ENCODE assay signal across 9 cellular contexts in genomic region chr1:237864338-237865244, GRCh38. TPM values are rescaled to one million over a fixed set of nuclear protein-coding genes. Genes with fewer than 3 reads are reported as not detected.
DNase-seq lines count a peak whose midpoint lies in the region; ATAC-seq and TF ChIP-seq lines count a peak whose summit lies in the region.
"Had no signal": no experiment of that assay in that cellular context is flagged by ENCODE, and none has a peak within 500 bp of the region (broad histone marks: within the 10 kb centered on the region; RNA-seq: fewer than 3 reads in every experiment).

No MANE protein-coding gene starts in this region.

- DNase-seq in AG09309 (ENCODE audit: low read depth) (no peak), ecto neural progenitor cell (ENCODE audit: low spot score) (peak; percentile 86), midbrain (lab: John Stamatoyannopoulos, UW) (peak; percentile 67), ureter (ENCODE audit: low spot score) (peak; percentile 49), NCI-H2227 treated with DMSO at 0.1 percent for 48 hours (lab: John Stamatoyannopoulos, UW) (no peak)

- peak overlapping the region; percentile 14 for H3K4me3 ChIP-seq in AG09309 (ENCODE audit: control insufficient read depth, low read depth, low read length)
- H3K4me3 ChIP-seq: SJSA1 had no signal

- TF ChIP-seq CTCF in AG09309 (IDR thresholded peaks at IDR 0.05; ENCODE audit: control insufficient read depth, insufficient read depth, low read depth, low read length, missing control alignments) (peak; percentile 86), GM12874 (IDR thresholded peaks at IDR 0.05; ENCODE audit: insufficient read depth, low read depth, low read length) (peak; percentile 94)

- peak; percentile 78 for ATAC-seq in HG03097 (IDR thresholded peaks at IDR 0.05; ENCODE audit: low FRiP score, unreplicated experiment)

TF ChIP-seq in PFSK-1, 5 proteins besides CTCF, POLR2A, EP300 and RAD21:
- peak in 1 of 2 experiments; percentile 51; a peak in 1 of 4 replicates for TF ChIP-seq REST (IDR thresholded peaks at IDR 0.05; ENCODE audit: insufficient read depth in 1 of 2, low read depth in 2 of 2, low read length in 2 of 2)
- TF ChIP-seq TAF1 (IDR thresholded peaks at IDR 0.05; ENCODE audit: borderline replicate concordance, insufficient read depth, low read length): no peak
- peak; percentile 71; the same call in 1 of the 2 replicates for TF ChIP-seq SIN3A (IDR thresholded peaks at IDR 0.05; ENCODE audit: borderline replicate concordance, insufficient read depth, low read length)
- TF ChIP-seq FOXP2 (optimal IDR thresholded peaks at IDR 0.05; ENCODE audit: borderline replicate concordance, extremely low read depth, extremely low read length, insufficient read depth): peak; percentile 90
- no peak for TF ChIP-seq POLR2AphosphoS5 (IDR thresholded peaks at IDR 0.05; ENCODE audit: low read depth, low read length)

RNA-seq across cellular contexts. Expression of gene ZP4, which starts 26.1 kb away (rescaled TPM):
- polyA plus RNA-seq in PFSK-1 (2012; ENCODE audit: insufficient read length, low read depth): not detected
- total RNA-seq in ureter: not detected
- total RNA-seq: SJSA1 had no signal

Comparison
In these comparisons a context has a peak if more than half of its experiments do, and no peak if none do; other contexts are left out.
1. DNase-seq: peak in ecto neural progenitor cell (single experiment), midbrain (single experiment) and ureter (single experiment); none in AG09309 (single experiment) and NCI-H2227 treated with DMSO at 0.1 percent for 48 hours (single experiment).